In genomic region chr6:28211840-28212509, GRCh38 we compare ENCODE assay signal across 8 cellular contexts. TPM values are rescaled to one million over a fixed set of nuclear protein-coding genes. Genes with fewer than 3 reads are reported as not detected.
DNase-seq lines count a peak whose midpoint lies in the region; ATAC-seq and TF ChIP-seq lines count a peak whose summit lies in the region.

No MANE protein-coding gene starts in this region.

- TF ChIP-seq CTCF in brain microvascular endothelial cell (IDR thresholded peaks at IDR 0.05; ENCODE audit: low read depth, low read length, missing control alignments) = no peak
- TF ChIP-seq CTCF in neural cell (IDR thresholded peaks at IDR 0.05; ENCODE audit: poor library complexity, severe bottlenecking) = no peak

- H3K4me3 ChIP-seq in brain microvascular endothelial cell (ENCODE audit: low read depth, low read length) (peak overlapping the region; percentile 66), neural cell (ENCODE audit: low read length) (peak overlapping the region; percentile 54)

- no peaks in the 10 kb centered on the region for H3K79me2 ChIP-seq in neural cell (replicated peaks; ENCODE audit: insufficient read depth, low read length)

- peaks cover 5% of the 10 kb centered on the region for H3K27me3 ChIP-seq in brain microvascular endothelial cell (replicated peaks)
- peaks cover 100% of the 10 kb centered on the region for H3K27me3 ChIP-seq in neural cell (ENCODE audit: insufficient read depth, low read depth, low read length)

- no peaks in the 10 kb centered on the region for H3K9me3 ChIP-seq in neural cell (ENCODE audit: low read length)

- H3K9me2 ChIP-seq in neural cell (ENCODE audit: insufficient read depth, low read length) = no peaks in the 10 kb centered on the region

- ATAC-seq in GM19328 (IDR thresholded peaks at IDR 0.05; ENCODE audit: unreplicated experiment) (peak; percentile 22), HG03521 (IDR thresholded peaks at IDR 0.05; ENCODE audit: unreplicated experiment) (peak; percentile 28)

- H3K4me2 ChIP-seq in neural cell (ENCODE audit: low read length) = no peak overlapping the region

- TF ChIP-seq RAD21 in neural cell (conservative IDR thresholded peaks at IDR 0.05) = no peak

- no peak overlapping the region for H3K9ac ChIP-seq in neural cell (ENCODE audit: low read length)

- in situ Hi-C loops in brain microvascular endothelial cell (cut with HindIII; ENCODE audit: low pct_ligation_motif_present, low sequenced_read_pairs) = no loop called here

- H3K36me3 ChIP-seq in brain microvascular endothelial cell (replicated peaks) (no peaks in the 10 kb centered on the region), neural cell (ENCODE audit: insufficient read depth, low read length) (no peaks in the 10 kb centered on the region)

- H2AFZ ChIP-seq in neural cell (ENCODE audit: low read depth, low read length) = no peak overlapping the region

- DNase-seq in brain microvascular endothelial cell (no peak), COLO829 (ENCODE audit: low spot score) (no peak), NCI-H345 treated with DMSO at 0.1 percent for 48 hours (lab: John Stamatoyannopoulos, UW; ENCODE audit: unreplicated experiment) (no peak), C1 segment of cervical spinal cord (lab: John Stamatoyannopoulos, UW) (no peak), substantia nigra (lab: John Stamatoyannopoulos, UW) (no peak)

- TF ChIP-seq EP300 in neural cell (conservative IDR thresholded peaks at IDR 0.05; ENCODE audit: poor library complexity, severe bottlenecking) = no peak

- H3F3A ChIP-seq in neural cell (ENCODE audit: insufficient read depth, low read length, poor library complexity, severe bottlenecking) = no peaks in the 10 kb centered on the region

- no peaks in the 10 kb centered on the region for H4K20me1 ChIP-seq in neural cell (ENCODE audit: insufficient read depth)

- H3K27ac ChIP-seq in brain microvascular endothelial cell (no peak overlapping the region), neural cell (ENCODE audit: low read length) (no peak overlapping the region), substantia nigra (ENCODE audit: low read depth, low read length, poor library complexity, severe bottlenecking) (no peak overlapping the region)

TF ChIP-seq in neural cell, 6 proteins besides CTCF, POLR2A, EP300 and RAD21:
- TF ChIP-seq TAF1 (IDR thresholded peaks at IDR 0.05; ENCODE audit: low read depth) (no peak), REST (IDR thresholded peaks at IDR 0.05; ENCODE audit: borderline replicate concordance) (no peak), MXI1 (conservative IDR thresholded peaks at IDR 0.05; ENCODE audit: poor library complexity, severe bottlenecking) (no peak)

RNA-seq across cellular contexts. Expression of gene ZSCAN9, which starts 13.1 kb away (rescaled TPM):
- polyA plus RNA-seq in neural cell = 102 and 113 TPM in 2 replicates
- polyA minus RNA-seq in neural cell = 84.7 and 101 TPM in 2 replicates

RNA-seq across cellular contexts. Expression of gene ZKSCAN4, which starts 40.1 kb away (rescaled TPM):
- 8.3 and 12.6 TPM in 2 replicates for polyA plus RNA-seq in neural cell
- polyA minus RNA-seq in neural cell = 18.0 and 21.4 TPM in 2 replicates

RNA-seq across cellular contexts. Expression of gene NKAPL, which starts 47.1 kb away (rescaled TPM):
- not detected in 2 replicates for polyA plus RNA-seq in neural cell
- polyA minus RNA-seq in neural cell = not detected in 2 replicates

RNA-seq across cellular contexts. Expression of gene ZSCAN26, which starts 55.0 kb away (rescaled TPM):
- 86.9 and 91.2 TPM in 2 replicates for polyA plus RNA-seq in neural cell
- 74.3 and 96.9 TPM in 2 replicates for polyA minus RNA-seq in neural cell
